ENCODE assay signal across 8 cellular contexts in genomic region chr7:129144095-129144833, GRCh38. TPM values are rescaled to one million over a fixed set of nuclear protein-coding genes. Genes with fewer than 3 reads are reported as not detected.
DNase-seq lines count a peak whose midpoint lies in the region; ATAC-seq and TF ChIP-seq lines count a peak whose summit lies in the region.

A gene with protein sequence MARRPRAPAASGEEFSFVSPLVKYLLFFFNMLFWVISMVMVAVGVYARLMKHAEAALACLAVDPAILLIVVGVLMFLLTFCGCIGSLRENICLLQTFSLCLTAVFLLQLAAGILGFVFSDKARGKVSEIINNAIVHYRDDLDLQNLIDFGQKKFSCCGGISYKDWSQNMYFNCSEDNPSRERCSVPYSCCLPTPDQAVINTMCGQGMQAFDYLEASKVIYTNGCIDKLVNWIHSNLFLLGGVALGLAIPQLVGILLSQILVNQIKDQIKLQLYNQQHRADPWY (plus strand): TSS chr7:129144707. CDS start chr7:129144981, 274 bp downstream.

- H3K4me1 ChIP-seq in BLaER1 treated with 17β-estradiol and CSF1 and Interleukin-3, amounts not matched to agents 10 nM and 100 nM = peaks cover 35 to 55% (median 49%) of the 10 kb centered on the region in 10 experiments
- H3K4me1 ChIP-seq in mucosa of descending colon (ENCODE audit: low read depth) = no peaks in the 10 kb centered on the region

- H3K9ac ChIP-seq in BLaER1 treated with 17β-estradiol and CSF1 and Interleukin-3, amounts not matched to agents 10 nM and 100 nM = peak within 1 kb of the TSS; percentile 74 to 87 (median 84)

- intact Hi-C loops in mucosa of descending colon (cut with DNase I, micrococcal nuclease) = no loop called here

- H4K20me1 ChIP-seq in BLaER1 treated with 17β-estradiol and CSF1 and Interleukin-3, amounts not matched to agents 10 nM and 100 nM = peaks cover 0 to 11% (median 0%) of the 10 kb centered on the region in 11 experiments; a peak in 4 of 22 replicates

- ATAC-seq in GM19328 (IDR thresholded peaks at IDR 0.05; ENCODE audit: unreplicated experiment) (peak; percentile 64), HG03442 (IDR thresholded peaks at IDR 0.05; ENCODE audit: unreplicated experiment) (peak; percentile 64), mucosa of descending colon (peak; percentile 95)

- H3K9me3 ChIP-seq in BLaER1 treated with 17β-estradiol and CSF1 and Interleukin-3, amounts not matched to agents 10 nM and 100 nM (replicated peaks in 1 of 11) = no peaks in the 10 kb centered on the region
- H3K9me3 ChIP-seq in mucosa of descending colon = no peaks in the 10 kb centered on the region

- peak; percentile 91 for DNase-seq in NCI-H82 (lab: John Stamatoyannopoulos, UW)
- peak; percentile 86 for DNase-seq in activated CD8-positive, alpha-beta memory T cell treated with anti-CD3 and anti-CD28 coated beads, Interleukin-2, amount 50 U/mL, for 48 hours
- DNase-seq in epithelial cell of esophagus (ENCODE audit: low read depth) = peak; percentile 81
- peak; percentile 82 to 86 (median 83) for DNase-seq in mucosa of descending colon
- peak; percentile 57 to 63 for DNase-seq in stimulated activated CD8-positive, alpha-beta memory T cell treated with anti-CD3 and anti-CD28 coated beads, Interleukin-2, amount 100 ng/mL, for 48 hours (ENCODE audit: low read depth in 2 of 2)

- H3K36me3 ChIP-seq in BLaER1 treated with 17β-estradiol and CSF1 and Interleukin-3, amounts not matched to agents 10 nM and 100 nM = 0 out of 22 replicates have a peak, but pooled peaks cover 0 to 5% (median 0%) of the 10 kb centered on the region in 11 experiments
- no peaks in the 10 kb centered on the region for H3K36me3 ChIP-seq in mucosa of descending colon (ENCODE audit: low read depth)

- peak within 1 kb of the TSS; percentile 38 to 76 (median 69); a peak in 21 of 22 replicates for H3K27ac ChIP-seq in BLaER1 treated with 17β-estradiol and CSF1 and Interleukin-3, amounts not matched to agents 10 nM and 100 nM

- TF ChIP-seq CTCF in epithelial cell of esophagus (IDR thresholded peaks at IDR 0.05; ENCODE audit: insufficient read depth, low read depth, low read length, missing control alignments) (no peak), mucosa of descending colon (IDR thresholded peaks at IDR 0.05) (no peak)

- peak within 1 kb of the TSS; percentile 87 to 98 (median 95) for H3K4me2 ChIP-seq in BLaER1 treated with 17β-estradiol and CSF1 and Interleukin-3, amounts not matched to agents 10 nM and 100 nM

- peak within 1 kb of the TSS; percentile 74 to 94 (median 90) for H3K4me3 ChIP-seq in BLaER1 treated with 17β-estradiol and CSF1 and Interleukin-3, amounts not matched to agents 10 nM and 100 nM
- H3K4me3 ChIP-seq in epithelial cell of esophagus (ENCODE audit: low read length) (peak within 1 kb of the TSS; percentile 60), mucosa of descending colon (no peak within 1 kb of the TSS)

- peaks cover 0 to 24% (median 7%) of the 10 kb centered on the region in 11 experiments; a peak in 9 of 22 replicates for H3K27me3 ChIP-seq in BLaER1 treated with 17β-estradiol and CSF1 and Interleukin-3, amounts not matched to agents 10 nM and 100 nM

RNA-seq across cellular contexts. Expression of the gene that starts here (rescaled TPM):
- 10 to 100 TPM in 1 of 3 donors, 1 to 10 TPM in 2; 9.8 to 15.1 (median 10.0) TPM for total RNA-seq in mucosa of descending colon
